23 cellular contexts compared by ENCODE assay signal in genomic region chr1:198295975-198296374, GRCh38.
A peak's percentile ranks its signal among the peaks of the same experiment; 100 is the strongest.
DNase-seq lines count a peak whose midpoint lies in the region; ATAC-seq and TF ChIP-seq lines count a peak whose summit lies in the region.
"Had no signal": no experiment of that assay in that cellular context is flagged by ENCODE, and none has a peak within 500 bp of the region (broad histone marks: within the 10 kb centered on the region; RNA-seq: fewer than 3 reads in every experiment).

No MANE protein-coding gene starts in this region.

- no peak for TF ChIP-seq CTCF in progenitor cell of endocrine pancreas (IDR thresholded peaks at IDR 0.05; ENCODE audit: unreplicated experiment)
- no peak for TF ChIP-seq CTCF in natural killer cell (IDR thresholded peaks at IDR 0.05)

- H3K4me1 Mint-ChIP-seq in progenitor cell of endocrine pancreas (ENCODE audit: low read depth) (peaks cover 6% of the 10 kb centered on the region), natural killer cell (peaks cover 14 to 17% of the 10 kb centered on the region in 2 donors)

- H3K4me1 ChIP-seq in right cardiac atrium (ENCODE audit: control insufficient read depth, insufficient read depth, low read length) = no peaks in the 10 kb centered on the region

- H3K27ac Mint-ChIP-seq in progenitor cell of endocrine pancreas (peak overlapping the region; percentile 76), natural killer cell (no peak overlapping the region)
- H3K27ac Mint-ChIP-seq: activated CD8-positive, alpha-beta memory T cell treated with anti-CD3 and anti-CD28 coated beads, Interleukin-2, amount 10 ng/mL, durations not matched to agents 7 days and 5 days; activated naive CD4-positive, alpha-beta T cell treated with anti-CD3 and anti-CD28 coated beads, Interleukin-2, amount 50 U/mL, for 24 hours had no signal

- ATAC-seq in right cardiac atrium = peak; percentile 63 to 81
- no peak for ATAC-seq in natural killer cell
- ATAC-seq in GM21825 (IDR thresholded peaks at IDR 0.05; ENCODE audit: unreplicated experiment) = no peak
- ATAC-seq: activated CD8-positive, alpha-beta memory T cell treated with anti-CD3 and anti-CD28 coated beads, Interleukin-2, amount 10 ng/mL, durations not matched to agents 7 days and 5 days; naive thymus-derived CD8-positive, alpha-beta T cell had no signal

- H3K27me3 ChIP-seq in right cardiac atrium (ENCODE audit: control insufficient read depth, insufficient read depth) = no peaks in the 10 kb centered on the region

- H3K27me3 Mint-ChIP-seq in progenitor cell of endocrine pancreas (no peaks in the 10 kb centered on the region), natural killer cell (ENCODE audit: low read depth in 2 of 2) (no peaks in the 10 kb centered on the region)
- H3K27me3 Mint-ChIP-seq: activated CD8-positive, alpha-beta memory T cell treated with anti-CD3 and anti-CD28 coated beads, Interleukin-2, amount 10 ng/mL, durations not matched to agents 7 days and 5 days; activated naive CD4-positive, alpha-beta T cell treated with anti-CD3 and anti-CD28 coated beads, Interleukin-2, amount 50 U/mL, for 24 hours; naive thymus-derived CD8-positive, alpha-beta T cell had no signal

- H3K36me3 Mint-ChIP-seq in progenitor cell of endocrine pancreas (ENCODE audit: insufficient read depth) (peaks cover 4% of the 10 kb centered on the region), natural killer cell (no peaks in the 10 kb centered on the region)

- H3K9me3 Mint-ChIP-seq in progenitor cell of endocrine pancreas (ENCODE audit: low read depth) = no peaks in the 10 kb centered on the region
- H3K9me3 Mint-ChIP-seq in natural killer cell = no peaks in the 10 kb centered on the region
- H3K9me3 Mint-ChIP-seq: activated naive CD4-positive, alpha-beta T cell treated with anti-CD3 and anti-CD28 coated beads, Interleukin-2, amount 50 U/mL, for 24 hours; naive thymus-derived CD8-positive, alpha-beta T cell had no signal

- DNase-seq in NCI-H2227 (lab: John Stamatoyannopoulos, UW; ENCODE audit: unreplicated experiment) = peak; percentile 28
- no peak for DNase-seq in NCI-H2227 treated with DMSO at 0.1 percent for 48 hours (lab: John Stamatoyannopoulos, UW)
- DNase-seq in NCI-H69 (lab: John Stamatoyannopoulos, UW) = peak; percentile 35
- DNase-seq in right cardiac atrium = peak in 1 of 3 donors; percentile 32
- DNase-seq in progenitor cell of endocrine pancreas (ENCODE audit: low spot score, unreplicated experiment) = no peak
- no peak for DNase-seq in natural killer cell
- DNase-seq in EL = no peak
- DNase-seq: activated CD4-positive, alpha-beta T cell treated with anti-CD3 and anti-CD28 coated beads, Interleukin-2, amount 50 U/mL, for 1 hour; activated CD8-positive, alpha-beta memory T cell treated with anti-CD3 and anti-CD28 coated beads, Interleukin-2, amount 10 ng/mL, durations not matched to agents 7 days and 5 days; AML-193; caudate nucleus; GDM1; mesenchymal stem cell; naive thymus-derived CD8-positive, alpha-beta T cell; NCI-H1105 treated with DMSO at 0.1 percent for 48 hours; NCI-H2081 treated with DMSO at 0.1 percent for 48 hours; small intestine; stimulated activated CD4-positive, alpha-beta T cell treated with anti-CD3 and anti-CD28 coated beads, Interleukin-1b, Interleukin-23, amount 100 ng/mL, for 48 hours; SW 1271; T1000 had no signal

- H3K4me3 Mint-ChIP-seq in progenitor cell of endocrine pancreas (ENCODE audit: low read depth) (no peak overlapping the region), natural killer cell (no peak overlapping the region)
- H3K4me3 Mint-ChIP-seq: activated CD8-positive, alpha-beta memory T cell treated with anti-CD3 and anti-CD28 coated beads, Interleukin-2, amount 10 ng/mL, durations not matched to agents 7 days and 5 days; activated naive CD4-positive, alpha-beta T cell treated with anti-CD3 and anti-CD28 coated beads, Interleukin-2, amount 50 U/mL, for 24 hours; naive thymus-derived CD8-positive, alpha-beta T cell had no signal

- no peak overlapping the region for H3K4me3 ChIP-seq in right cardiac atrium (ENCODE audit: low read length)

- H3K27ac ChIP-seq in right cardiac atrium (ENCODE audit: low read length) = no peak overlapping the region
- H3K27ac ChIP-seq: 22Rv1 had no signal

- intact Hi-C loops in right cardiac atrium (cut with DNase I) (no loop called here), natural killer cell (cut with micrococcal nuclease) (no loop called here)

- WGBS in right cardiac atrium = 63% methylated on average over 4 of the region's 4 CpGs

- H3K9me3 ChIP-seq in right cardiac atrium (ENCODE audit: control insufficient read depth, low read length) = no peaks in the 10 kb centered on the region

Comparison
In these comparisons a context has a peak if more than half of its experiments do, and no peak if none do; other contexts are left out.
1. DNase-seq: peak in NCI-H2227 (single experiment) and NCI-H69 (single experiment); none in NCI-H2227 treated with DMSO at 0.1 percent for 48 hours (single experiment), progenitor cell of endocrine pancreas (single experiment), natural killer cell (single experiment) and EL (single experiment).
2. ATAC-seq: peak in right cardiac atrium (2 of 2); none in natural killer cell (0 of 3) and GM21825 (single experiment).